Comparison of ENCODE assay signal across 1 cellular context in the genomic region with DNA sequence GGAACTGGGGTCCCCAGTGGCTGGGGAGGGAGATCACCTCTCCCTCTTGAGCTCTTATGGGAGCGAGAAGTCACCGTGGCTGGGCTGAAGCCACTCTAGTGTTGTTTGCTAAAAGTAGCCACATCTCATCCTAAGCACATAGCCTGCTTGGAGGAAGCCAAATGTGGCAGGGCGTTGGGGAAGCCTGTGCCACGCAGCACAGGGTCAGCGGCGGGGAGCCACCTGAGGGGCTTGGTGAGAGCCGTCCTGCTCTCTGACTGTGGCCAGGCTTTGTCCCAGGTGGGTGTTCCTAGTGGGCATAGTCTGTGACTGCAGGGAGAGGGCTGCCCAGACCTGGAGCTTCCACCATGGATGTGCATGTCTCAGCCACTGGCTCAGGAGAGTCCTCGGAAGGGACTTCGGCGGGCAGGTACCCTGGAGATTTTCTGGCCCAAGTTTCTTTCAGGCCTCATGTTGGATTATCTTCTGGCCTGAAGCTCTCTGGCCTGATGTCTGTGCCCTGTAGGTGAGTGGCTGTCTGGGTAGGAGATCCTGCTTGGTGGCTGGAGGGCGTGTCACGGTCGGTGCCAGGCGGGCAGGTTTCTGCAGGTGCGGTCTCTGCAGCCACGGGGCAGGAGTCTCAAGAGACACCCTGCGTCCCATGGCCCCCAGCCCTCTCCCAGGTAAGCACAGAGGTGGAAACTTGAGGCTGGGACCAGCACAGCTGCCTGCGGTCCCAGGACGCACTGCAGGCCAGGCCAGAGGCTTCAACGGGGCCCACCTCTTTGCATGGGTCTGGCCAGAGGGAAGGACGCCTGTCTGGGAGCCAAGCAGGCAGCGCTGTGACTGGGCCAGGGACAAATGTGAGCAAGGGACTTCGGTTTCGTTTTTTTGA.
TF ChIP-seq lines count a peak whose summit lies in the region.

No MANE protein-coding gene starts in this region.

TF ChIP-seq in GM23338, 12 proteins besides CTCF, POLR2A, EP300 and RAD21 (continued from another document):
- no peak for TF ChIP-seq REST (IDR thresholded peaks at IDR 0.05; ENCODE audit: unreplicated experiment)
